In genomic region chr6:141464490-141464889, GRCh38 we compare ENCODE assay signal across 8 cellular contexts.
A peak's percentile ranks its signal among the peaks of the same experiment; 100 is the strongest.
DNase-seq lines count a peak whose midpoint lies in the region; ATAC-seq and TF ChIP-seq lines count a peak whose summit lies in the region.
"Had no signal": no experiment of that assay in that cellular context is flagged by ENCODE, and none has a peak within 500 bp of the region (broad histone marks: within the 10 kb centered on the region; RNA-seq: fewer than 3 reads in every experiment).

No MANE protein-coding gene starts in this region.

- TF ChIP-seq CTCF in fibroblast of lung (conservative IDR thresholded peaks at IDR 0.05 in 1 of 2, IDR thresholded peaks at IDR 0.05 in 1 of 2; ENCODE audit: low read depth in 1 of 2, low read length in 2 of 2) (no peak), coronary artery (IDR thresholded peaks at IDR 0.05) (no peak), glutamatergic neuron (IDR thresholded peaks at IDR 0.05; ENCODE audit: partially characterized antibody, unreplicated experiment) (no peak)

- H3K4me3 Mint-ChIP-seq in glutamatergic neuron (ENCODE audit: unreplicated experiment) = no peak overlapping the region

- no peaks in the 10 kb centered on the region for H4K20me1 ChIP-seq in fibroblast of lung (ENCODE audit: control insufficient read depth, extremely low read depth, insufficient read depth, low read length)

- H3K4me2 ChIP-seq in fibroblast of lung (ENCODE audit: extremely low read depth, insufficient read depth, low read length) = no peak overlapping the region

- no peaks in the 10 kb centered on the region for H3K4me1 Mint-ChIP-seq in glutamatergic neuron (ENCODE audit: low read depth, unreplicated experiment)

- H3K79me2 ChIP-seq in fibroblast of lung (ENCODE audit: control insufficient read depth, insufficient read depth, low read length) = no peaks in the 10 kb centered on the region

- no peaks in the 10 kb centered on the region for H3K36me3 Mint-ChIP-seq in glutamatergic neuron (ENCODE audit: unreplicated experiment)

- H2AFZ ChIP-seq in fibroblast of lung (ENCODE audit: low read length) = peak overlapping the region; percentile 23

- no peaks in the 10 kb centered on the region for H3K36me3 ChIP-seq in fibroblast of lung (ENCODE audit: control insufficient read depth, insufficient read depth, low read length)
- H3K36me3 ChIP-seq: SJCRH30 had no signal

- peaks cover 4% of the 10 kb centered on the region for H3K4me1 ChIP-seq in fibroblast of lung (ENCODE audit: control insufficient read depth, extremely low read depth, insufficient read depth, low read length)

- no peaks in the 10 kb centered on the region for H3K27me3 ChIP-seq in fibroblast of lung (ENCODE audit: control insufficient read depth, insufficient read depth, low read length)
- H3K27me3 ChIP-seq: SJCRH30 had no signal

- H3K9me3 ChIP-seq in fibroblast of lung (ENCODE audit: control insufficient read depth, insufficient read depth, low read depth, low read length) = no peaks in the 10 kb centered on the region
- H3K9me3 ChIP-seq: SJCRH30 had no signal

- no peak overlapping the region for H3K9ac ChIP-seq in fibroblast of lung (ENCODE audit: insufficient read depth, low read length)

- no peaks in the 10 kb centered on the region for H3K9me3 Mint-ChIP-seq in glutamatergic neuron (ENCODE audit: unreplicated experiment)

- H3K27ac ChIP-seq in fibroblast of lung (ENCODE audit: insufficient read depth, low read length) (no peak overlapping the region), coronary artery (no peak overlapping the region)
- H3K27ac ChIP-seq: SJCRH30 had no signal

- H3K27ac Mint-ChIP-seq in glutamatergic neuron (ENCODE audit: unreplicated experiment) = no peak overlapping the region

- peak; percentile 89 for ATAC-seq in GM18909 (IDR thresholded peaks at IDR 0.05; ENCODE audit: poor library complexity, unreplicated experiment)
- ATAC-seq in HG03025 (IDR thresholded peaks at IDR 0.05; ENCODE audit: low FRiP score, unreplicated experiment) = peak; percentile 79

- DNase-seq in NCI-H2196 (lab: John Stamatoyannopoulos, UW; ENCODE audit: unreplicated experiment) = peak; percentile 88
- DNase-seq in fibroblast of lung (ENCODE audit: low read depth in 2 of 2) = peak; percentile 53 to 78
- no peak for DNase-seq in coronary artery (ENCODE audit: low spot score)
- no peak for DNase-seq in HK-2 (ENCODE audit: unreplicated experiment)
- DNase-seq in glutamatergic neuron = no peak

- H3K4me3 ChIP-seq in fibroblast of lung (replicated peaks in 1 of 4; ENCODE audit: control extremely low read depth in 1 of 4, insufficient read depth in 1 of 4, low read depth in 3 of 4, low read length in 4 of 4) (no peak overlapping the region), coronary artery (no peak overlapping the region)
- H3K4me3 ChIP-seq: SJCRH30 had no signal

- H3K27me3 Mint-ChIP-seq in glutamatergic neuron (ENCODE audit: unreplicated experiment) = no peaks in the 10 kb centered on the region

Comparison
In these comparisons a context has a peak if more than half of its experiments do, and no peak if none do; other contexts are left out.
1. DNase-seq: peak in NCI-H2196 (single experiment) and fibroblast of lung (2 of 2); none in coronary artery (single experiment), HK-2 (single experiment) and glutamatergic neuron (single experiment).